ENCODE assay signal across 19 cellular contexts in the genomic region with DNA sequence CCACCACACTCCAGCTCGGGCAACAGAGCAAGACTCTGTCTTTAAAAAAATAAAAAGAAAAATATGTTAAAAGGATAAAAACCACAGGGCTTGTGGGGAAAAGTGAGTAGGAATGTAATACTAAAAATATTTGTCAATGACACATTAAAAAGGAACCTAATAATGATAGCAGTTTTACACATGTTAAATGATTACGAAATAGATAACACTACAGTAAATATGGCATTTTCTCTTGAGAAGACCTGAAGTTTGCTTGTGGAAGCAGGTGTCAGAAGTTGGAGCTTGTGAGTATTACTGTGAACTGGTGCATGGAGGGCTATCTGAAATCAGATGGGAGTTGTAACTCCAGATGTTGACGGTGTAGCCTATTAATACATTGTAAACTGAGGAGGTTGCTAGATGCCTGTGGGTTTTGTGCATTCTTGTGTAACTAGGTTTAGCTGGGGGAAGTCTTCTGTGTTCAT. TPM values are rescaled to one million over a fixed set of nuclear protein-coding genes. Genes with fewer than 3 reads are reported as not detected.
DNase-seq lines count a peak whose midpoint lies in the region; ATAC-seq, FAIRE-seq and TF ChIP-seq lines count a peak whose summit lies in the region.
"Had no signal": no experiment of that assay in that cellular context is flagged by ENCODE, and none has a peak within 500 bp of the region (broad histone marks: within the 10 kb centered on the region; RNA-seq: fewer than 3 reads in every experiment).

No MANE protein-coding gene starts in this region.

- no peak overlapping the region for H3K4me3 Mint-ChIP-seq in astrocyte (ENCODE audit: unreplicated experiment)
- no peak overlapping the region for H3K4me3 Mint-ChIP-seq in activated T-cell treated with anti-CD3 and anti-CD28 coated beads, Interleukin-2, amount 50 U/mL, for 24 hours
- H3K4me3 Mint-ChIP-seq: stimulated activated effector memory CD8-positive, alpha-beta T cell treated with anti-CD3 and anti-CD28 coated beads, Interleukin-12 subunit alpha, Interleukin-12 subunit beta, amount 100 ng/mL, for 72 hours; T-helper 2 cell treated with Interferon-gamma antibody and Interleukin-4, amounts not matched to agents 5 μg/mL and 100 μg/mL, for 36 hours had no signal

- peak overlapping the region; percentile 41 for H3K27ac Mint-ChIP-seq in astrocyte (ENCODE audit: unreplicated experiment)
- H3K27ac Mint-ChIP-seq in activated T-cell treated with anti-CD3 and anti-CD28 coated beads, Interleukin-2, amount 50 U/mL, for 24 hours: no peak overlapping the region
- H3K27ac Mint-ChIP-seq: stimulated activated effector memory CD8-positive, alpha-beta T cell treated with anti-CD3 and anti-CD28 coated beads, Interleukin-12 subunit alpha, Interleukin-12 subunit beta, amount 100 ng/mL, for 72 hours; T-helper 2 cell treated with Interferon-gamma antibody and Interleukin-4, amounts not matched to agents 5 μg/mL and 100 μg/mL, for 36 hours had no signal

- DNase-seq in GM03348 (ENCODE audit: low spot score): peak; percentile 53
- peak; percentile 91 for DNase-seq in astrocyte (ENCODE audit: low read depth)
- peak; percentile 40 for DNase-seq in fibroblast of the conjunctiva (ENCODE audit: low read depth)
- no peak for DNase-seq in activated T-cell treated with anti-CD3 and anti-CD28 coated beads, Interleukin-2, amount 50 U/mL, for 24 hours
- DNase-seq: activated gamma-delta T cell, Caco-2, NCI-H1930, SIG-M5 had no signal

- H3K4me2 ChIP-seq in astrocyte (ENCODE audit: low read length) (peak overlapping the region; percentile 42), skeletal muscle satellite cell (ENCODE audit: low read length) (peak overlapping the region; percentile 2)

- no peak overlapping the region for H2AFZ ChIP-seq in astrocyte (ENCODE audit: low read depth, low read length)
- H2AFZ ChIP-seq: parathyroid adenoma had no signal

- H3K4me3 ChIP-seq in astrocyte (ENCODE audit: insufficient read depth, low read depth, low read length): no peak overlapping the region
- H3K4me3 ChIP-seq in skeletal muscle satellite cell (ENCODE audit: low read length): no peak overlapping the region
- H3K4me3 ChIP-seq: ascending aorta, esophagus muscularis mucosa, GM12878, HAP-1 had no signal

- H3K36me3 ChIP-seq in astrocyte (ENCODE audit: insufficient read depth, low read length) (peaks cover 3% of the 10 kb centered on the region), skeletal muscle satellite cell (ENCODE audit: insufficient read depth, low read length) (peaks cover 7% of the 10 kb centered on the region)
- H3K36me3 ChIP-seq: HAP-1 had no signal

- no peak for TF ChIP-seq CTCF in astrocyte (IDR thresholded peaks at IDR 0.05; ENCODE audit: insufficient read depth, low read depth, low read length)

- peaks cover 18% of the 10 kb centered on the region for H3K36me3 Mint-ChIP-seq in astrocyte (ENCODE audit: low read depth, unreplicated experiment)
- H3K36me3 Mint-ChIP-seq in activated T-cell treated with anti-CD3 and anti-CD28 coated beads, Interleukin-2, amount 50 U/mL, for 24 hours (ENCODE audit: low read depth): peaks cover 52% of the 10 kb centered on the region

- peaks cover 3% of the 10 kb centered on the region for H3K9me3 Mint-ChIP-seq in astrocyte (ENCODE audit: unreplicated experiment)
- H3K9me3 Mint-ChIP-seq in activated T-cell treated with anti-CD3 and anti-CD28 coated beads, Interleukin-2, amount 50 U/mL, for 24 hours: no peaks in the 10 kb centered on the region
- H3K9me3 Mint-ChIP-seq: stimulated activated effector memory CD8-positive, alpha-beta T cell treated with anti-CD3 and anti-CD28 coated beads, Interleukin-12 subunit alpha, Interleukin-12 subunit beta, amount 100 ng/mL, for 72 hours; T-helper 2 cell treated with Interferon-gamma antibody and Interleukin-4, amounts not matched to agents 5 μg/mL and 100 μg/mL, for 36 hours had no signal

- no peak for ATAC-seq in HG03439 (IDR thresholded peaks at IDR 0.05; ENCODE audit: unreplicated experiment)
- ATAC-seq in GM18870 (IDR thresholded peaks at IDR 0.05; ENCODE audit: unreplicated experiment): no peak
- ATAC-seq: GM12878; stimulated activated effector memory CD8-positive, alpha-beta T cell treated with anti-CD3 and anti-CD28 coated beads, Interleukin-12 subunit alpha, Interleukin-12 subunit beta, amount 100 ng/mL, for 72 hours had no signal

- H3K27ac ChIP-seq in astrocyte (ENCODE audit: low read depth, low read length): peak overlapping the region; percentile 15
- H3K27ac ChIP-seq: ascending aorta, esophagus muscularis mucosa, parathyroid adenoma had no signal

- H3K27me3 Mint-ChIP-seq in astrocyte (ENCODE audit: low read depth, unreplicated experiment): no peaks in the 10 kb centered on the region
- H3K27me3 Mint-ChIP-seq in activated T-cell treated with anti-CD3 and anti-CD28 coated beads, Interleukin-2, amount 50 U/mL, for 24 hours: no peaks in the 10 kb centered on the region

- H3K4me1 ChIP-seq in astrocyte (ENCODE audit: insufficient read depth, low read length) (peaks cover 12% of the 10 kb centered on the region), skeletal muscle satellite cell (ENCODE audit: control insufficient read depth, insufficient read depth, low read length) (peaks cover 14% of the 10 kb centered on the region)
- H3K4me1 ChIP-seq: Caco-2, parathyroid adenoma had no signal

- no peaks in the 10 kb centered on the region for H3K9me3 ChIP-seq in astrocyte (ENCODE audit: insufficient read depth, low read depth, low read length)
- H3K9me3 ChIP-seq in skeletal muscle satellite cell (replicated peaks; ENCODE audit: low read length): no peaks in the 10 kb centered on the region
- H3K9me3 ChIP-seq: ascending aorta, Caco-2, esophagus muscularis mucosa, HAP-1 had no signal

- H4K20me1 ChIP-seq in astrocyte (ENCODE audit: insufficient read depth, low read length): no peaks in the 10 kb centered on the region

- H3K27me3 ChIP-seq in astrocyte (ENCODE audit: insufficient read depth, low read length) (no peaks in the 10 kb centered on the region), skeletal muscle satellite cell (ENCODE audit: control insufficient read depth, insufficient read depth, low read length) (no peaks in the 10 kb centered on the region)
- H3K27me3 ChIP-seq: ascending aorta, esophagus muscularis mucosa had no signal

- H3K79me2 ChIP-seq in astrocyte (ENCODE audit: insufficient read depth, low read length): no peaks in the 10 kb centered on the region
- H3K79me2 ChIP-seq: parathyroid adenoma had no signal

- H3K4me1 Mint-ChIP-seq in astrocyte (ENCODE audit: low read depth, unreplicated experiment): peaks cover 12% of the 10 kb centered on the region
- no peaks in the 10 kb centered on the region for H3K4me1 Mint-ChIP-seq in activated T-cell treated with anti-CD3 and anti-CD28 coated beads, Interleukin-2, amount 50 U/mL, for 24 hours (ENCODE audit: low read depth)
- H3K4me1 Mint-ChIP-seq: stimulated activated effector memory CD8-positive, alpha-beta T cell treated with anti-CD3 and anti-CD28 coated beads, Interleukin-12 subunit alpha, Interleukin-12 subunit beta, amount 100 ng/mL, for 72 hours had no signal

- H3K9ac ChIP-seq in astrocyte (ENCODE audit: low read length): no peak overlapping the region
- H3K9ac ChIP-seq in skeletal muscle satellite cell (ENCODE audit: low read depth, low read length): no peak overlapping the region
- H3K9ac ChIP-seq: parathyroid adenoma had no signal

- no peak for FAIRE-seq in astrocyte (lab: Jason Lieb, UNC)
- FAIRE-seq: GM12878 had no signal

RNA-seq across cellular contexts. Expression of a gene that starts 44.3 kb away (rescaled TPM):
- 3.4 and 5.7 TPM in 2 replicates for total RNA-seq in astrocyte
- total RNA-seq in skeletal muscle satellite cell (2012; rRNA removed): 0.22 and 0.25 TPM in 2 replicates
- total RNA-seq: NCI-H460 had no signal
